In the genomic region with DNA sequence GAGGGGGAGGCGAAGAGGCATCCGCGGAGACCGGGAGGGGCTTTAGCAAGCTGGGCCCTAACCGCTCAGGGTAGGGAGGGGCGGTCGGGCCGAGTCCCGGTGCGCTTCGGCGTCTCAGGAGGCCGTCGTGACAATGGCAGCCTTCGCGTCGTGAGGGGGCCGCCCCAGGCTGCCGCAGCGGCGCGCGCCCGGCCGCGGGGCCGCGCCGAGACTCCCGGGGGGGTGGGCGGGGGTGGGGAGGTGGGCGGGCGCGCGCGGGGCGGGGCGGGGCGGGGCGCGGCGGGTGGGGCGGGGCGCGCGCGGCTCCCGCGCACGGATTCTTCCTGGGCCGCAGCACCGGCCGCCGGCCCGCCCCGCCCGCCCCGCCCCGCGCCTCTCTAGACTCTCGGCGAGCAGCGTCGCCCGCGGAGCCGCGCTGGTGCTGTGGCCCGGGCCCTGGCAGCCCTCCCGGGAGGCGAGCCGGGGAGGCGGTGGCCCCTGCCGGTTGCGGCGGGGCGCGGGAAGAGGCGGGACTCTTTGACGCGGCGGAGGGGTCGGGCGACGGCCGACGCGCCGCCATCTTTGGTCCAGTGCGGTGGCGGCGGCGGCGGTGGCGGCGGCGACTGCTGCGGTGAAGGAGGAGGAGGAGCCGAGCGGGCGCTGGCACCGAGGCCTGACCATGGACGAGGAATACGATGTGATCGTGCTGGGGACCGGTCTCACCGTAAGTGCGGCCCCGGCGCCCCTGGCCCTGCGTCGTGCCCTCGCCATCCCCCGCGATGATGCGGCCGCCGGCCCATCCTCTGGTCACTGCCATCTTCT, we compare ENCODE assay signal across 8 cellular contexts. TPM values are rescaled to one million over a fixed set of nuclear protein-coding genes. Genes with fewer than 3 reads are reported as not detected.
A peak's percentile ranks its signal among the peaks of the same experiment; 100 is the strongest.
DNase-seq lines count a peak whose midpoint lies in the region; ATAC-seq and TF ChIP-seq lines count a peak whose summit lies in the region.

A gene (plus strand): TSS at position 558 of the 801 bp plus-strand sequence. CDS start 101 bp downstream, at position 659.

- H3K9me3 ChIP-seq in Caco-2 (no peaks in the 10 kb centered on the region), NT2/D1 (ENCODE audit: insufficient read depth, low read length) (no peaks in the 10 kb centered on the region), fibroblast of lung (ENCODE audit: control insufficient read depth, insufficient read depth, low read depth, low read length) (no peaks in the 10 kb centered on the region)

- CTCF ChIA-PET in Caco-2 (lab: Charles Lee), result no interaction called here
- CTCF ChIA-PET in HEK293T (lab: Yijun Ruan, JAX), result no interaction called here

- H3K9ac ChIP-seq in NT2/D1 (ENCODE audit: insufficient read length, low read depth) (peak within 1 kb of the TSS; percentile 76), fibroblast of lung (ENCODE audit: insufficient read depth, low read length) (peak within 1 kb of the TSS; percentile 73)

- peak within 1 kb of the TSS; percentile 77 for H3K4me3 Mint-ChIP-seq in Caco-2 (ENCODE audit: unreplicated experiment)
- H3K4me3 Mint-ChIP-seq in activated T-helper 17 cell treated with anti-CD3 and anti-CD28 coated beads, Interleukin-2, amount 50 U/mL, for 72 hours, result peak within 1 kb of the TSS; percentile 91
- peak within 1 kb of the TSS; percentile 86 for H3K4me3 Mint-ChIP-seq in natural killer cell treated with Interleukin-12 subunit alpha and Interleukin-12 subunit beta and Interleukin-15 and Interleukin-18, amount 100 ng/mL, for 72 hours
- H3K4me3 Mint-ChIP-seq in type B pancreatic cell, result peak within 1 kb of the TSS; percentile 89

- no peaks in the 10 kb centered on the region for H4K20me1 ChIP-seq in fibroblast of lung (ENCODE audit: control insufficient read depth, extremely low read depth, insufficient read depth, low read length)

- TF ChIP-seq CTCF in Caco-2 (IDR thresholded peaks at IDR 0.05; ENCODE audit: insufficient read depth in 1 of 2, low read depth in 1 of 2, low read length in 1 of 2, severe bottlenecking in 1 of 2, unreplicated experiment in 1 of 2) (no peak), fibroblast of lung (conservative IDR thresholded peaks at IDR 0.05 in 1 of 2, IDR thresholded peaks at IDR 0.05 in 1 of 2; ENCODE audit: low read depth in 1 of 2, low read length in 2 of 2) (no peak), type B pancreatic cell (conservative IDR thresholded peaks at IDR 0.05) (no peak)

- H3K4me1 ChIP-seq in Caco-2, result no peaks in the 10 kb centered on the region
- H3K4me1 ChIP-seq in NT2/D1 (ENCODE audit: insufficient read depth, insufficient read length), result no peaks in the 10 kb centered on the region
- H3K4me1 ChIP-seq in fibroblast of lung (ENCODE audit: control insufficient read depth, extremely low read depth, insufficient read depth, low read length), result no peaks in the 10 kb centered on the region

- H3K9me3 Mint-ChIP-seq in Caco-2 (ENCODE audit: unreplicated experiment), result no peaks in the 10 kb centered on the region
- no peaks in the 10 kb centered on the region for H3K9me3 Mint-ChIP-seq in activated T-helper 17 cell treated with anti-CD3 and anti-CD28 coated beads, Interleukin-2, amount 50 U/mL, for 72 hours
- no peaks in the 10 kb centered on the region for H3K9me3 Mint-ChIP-seq in natural killer cell treated with Interleukin-12 subunit alpha and Interleukin-12 subunit beta and Interleukin-15 and Interleukin-18, amount 100 ng/mL, for 72 hours
- no peaks in the 10 kb centered on the region for H3K9me3 Mint-ChIP-seq in type B pancreatic cell

- DNase-seq in Caco-2 (peak; percentile 56 to 60), HEK293T (ENCODE audit: extremely low spot score) (peak; percentile 76), NT2/D1 (ENCODE audit: low read depth, low spot score) (no peak), fibroblast of lung (ENCODE audit: low read depth in 2 of 2) (peak; percentile 31 to 55), type B pancreatic cell (ENCODE audit: extremely low spot score, unreplicated experiment) (no peak), foreskin melanocyte (no peak)
- peak; percentile 77 for DNase-seq in natural killer cell treated with Interleukin-12 subunit alpha and Interleukin-12 subunit beta and Interleukin-15 and Interleukin-18, amount 100 ng/mL, for 72 hours (ENCODE audit: low spot score)

- H3K27ac ChIP-seq in fibroblast of lung (ENCODE audit: insufficient read depth, low read length), result peak within 1 kb of the TSS; percentile 65

- H3K79me2 ChIP-seq in fibroblast of lung (ENCODE audit: control insufficient read depth, insufficient read depth, low read length), result peaks cover 41% of the 10 kb centered on the region

- H3K36me3 ChIP-seq in Caco-2 (ENCODE audit: control insufficient read depth, insufficient read depth, low read length) (no peaks in the 10 kb centered on the region), NT2/D1 (ENCODE audit: insufficient read depth, insufficient read length, low read length) (peaks cover 68% of the 10 kb centered on the region), fibroblast of lung (ENCODE audit: control insufficient read depth, insufficient read depth, low read length) (peaks cover 8% of the 10 kb centered on the region)

- H3K4me3 ChIP-seq in Caco-2 (ENCODE audit: low read depth, low read length) (peak within 1 kb of the TSS; percentile 72), NT2/D1 (ENCODE audit: insufficient read length, low read depth) (peak within 1 kb of the TSS; percentile 56), fibroblast of lung (replicated peaks in 1 of 4; ENCODE audit: control extremely low read depth in 1 of 4, insufficient read depth in 1 of 4, low read depth in 3 of 4, low read length in 4 of 4) (peak within 1 kb of the TSS; percentile 55 to 80 (median 68))

- intact Hi-C loops in Caco-2 (cut with micrococcal nuclease; ENCODE audit: unreplicated experiment), result no loop called here

- H3K4me1 Mint-ChIP-seq in Caco-2 (ENCODE audit: low read depth, unreplicated experiment) (no peaks in the 10 kb centered on the region), type B pancreatic cell (ENCODE audit: unreplicated experiment) (peaks cover 7% of the 10 kb centered on the region)
- H3K4me1 Mint-ChIP-seq in activated T-helper 17 cell treated with anti-CD3 and anti-CD28 coated beads, Interleukin-2, amount 50 U/mL, for 72 hours, result peaks cover 6% of the 10 kb centered on the region
- H3K4me1 Mint-ChIP-seq in natural killer cell treated with Interleukin-12 subunit alpha and Interleukin-12 subunit beta and Interleukin-15 and Interleukin-18, amount 100 ng/mL, for 72 hours (ENCODE audit: low read depth in 2 of 2), result peaks cover 10 to 13% of the 10 kb centered on the region in 2 donors

- no TSS peak for BruUV-seq in Caco-2 (replicated peaks; lab: Mats Ljungman, UMichigan)

- H2AFZ ChIP-seq in fibroblast of lung (ENCODE audit: low read length), result no peak within 1 kb of the TSS

- H3K27ac Mint-ChIP-seq in Caco-2 (ENCODE audit: unreplicated experiment), result peak within 1 kb of the TSS; percentile 39
- H3K27ac Mint-ChIP-seq in activated T-helper 17 cell treated with anti-CD3 and anti-CD28 coated beads, Interleukin-2, amount 50 U/mL, for 72 hours, result peak within 1 kb of the TSS; percentile 91
- H3K27ac Mint-ChIP-seq in natural killer cell treated with Interleukin-12 subunit alpha and Interleukin-12 subunit beta and Interleukin-15 and Interleukin-18, amount 100 ng/mL, for 72 hours, result peak within 1 kb of the TSS; percentile 71 to 90
- peak within 1 kb of the TSS; percentile 82 for H3K27ac Mint-ChIP-seq in type B pancreatic cell

- H3K27me3 ChIP-seq in Caco-2 (replicated peaks; ENCODE audit: control insufficient read depth, insufficient read depth, low read length) (no peaks in the 10 kb centered on the region), NT2/D1 (ENCODE audit: insufficient read depth, insufficient read length) (no peaks in the 10 kb centered on the region), fibroblast of lung (ENCODE audit: control insufficient read depth, insufficient read depth, low read length) (no peaks in the 10 kb centered on the region)

- peak within 1 kb of the TSS; percentile 45 for H3K4me2 ChIP-seq in fibroblast of lung (ENCODE audit: extremely low read depth, insufficient read depth, low read length)

- H3K36me3 Mint-ChIP-seq in Caco-2 (ENCODE audit: insufficient read depth, unreplicated experiment) (peaks cover 8% of the 10 kb centered on the region), type B pancreatic cell (no peaks in the 10 kb centered on the region)
- H3K36me3 Mint-ChIP-seq in activated T-helper 17 cell treated with anti-CD3 and anti-CD28 coated beads, Interleukin-2, amount 50 U/mL, for 72 hours (ENCODE audit: low read depth), result peaks cover 72% of the 10 kb centered on the region
- H3K36me3 Mint-ChIP-seq in natural killer cell treated with Interleukin-12 subunit alpha and Interleukin-12 subunit beta and Interleukin-15 and Interleukin-18, amount 100 ng/mL, for 72 hours, result no peaks in the 10 kb centered on the region

- POLR2A ChIA-PET in Caco-2 (lab: Charles Lee) (no interaction called here), HEK293T (lab: Yijun Ruan, JAX) (interaction anchor here (1.9 kb wide), 1 partner anchor 25 kb away, joined by 5 read pairs; no protein-coding TSS in a partner anchor)

- ATAC-seq in activated T-helper 17 cell treated with anti-CD3 and anti-CD28 coated beads, Interleukin-2, amount 50 U/mL, for 72 hours (replicated peaks), result peak; percentile 76
- ATAC-seq in natural killer cell treated with Interleukin-12 subunit alpha and Interleukin-12 subunit beta and Interleukin-15 and Interleukin-18, amount 100 ng/mL, for 72 hours, result peak; percentile 82 to 83

- H3K27me3 Mint-ChIP-seq in Caco-2 (ENCODE audit: insufficient read depth, unreplicated experiment) (no peaks in the 10 kb centered on the region), type B pancreatic cell (no peaks in the 10 kb centered on the region)
- no peaks in the 10 kb centered on the region for H3K27me3 Mint-ChIP-seq in activated T-helper 17 cell treated with anti-CD3 and anti-CD28 coated beads, Interleukin-2, amount 50 U/mL, for 72 hours
- peaks cover 0 to 3% of the 10 kb centered on the region in 2 donors for H3K27me3 Mint-ChIP-seq in natural killer cell treated with Interleukin-12 subunit alpha and Interleukin-12 subunit beta and Interleukin-15 and Interleukin-18, amount 100 ng/mL, for 72 hours

TF ChIP-seq in HEK293T, 16 proteins besides CTCF, POLR2A, EP300 and RAD21 (continues in another document):
- TF ChIP-seq FOXM1 (IDR thresholded peaks at IDR 0.05; ENCODE audit: borderline replicate concordance) (no peak), TARDBP (IDR thresholded peaks at IDR 0.05) (no peak), ZNF384 (IDR thresholded peaks at IDR 0.05) (no peak), LEF1 (IDR thresholded peaks at IDR 0.05; ENCODE audit: borderline replicate concordance) (peak; percentile 74; the same call in 1 of the 2 replicates), L3MBTL2 (conservative IDR thresholded peaks at IDR 0.05) (no peak), ARNT (IDR thresholded peaks at IDR 0.05) (no peak)

RNA-seq across cellular contexts. Expression of the gene that starts here (rescaled TPM):
- total RNA-seq in Caco-2 (2022), result 68.7 and 69.5 TPM in 2 replicates
- total RNA-seq in activated T-helper 17 cell treated with anti-CD3 and anti-CD28 coated beads, Interleukin-2, amount 50 U/mL, for 72 hours, result 100 to 1,000 TPM; 120 to 165 TPM
- total RNA-seq in fibroblast of lung, result 53.2 and 86.5 TPM in 2 replicates
- 134 and 162 TPM in 2 replicates for polyA plus RNA-seq in fibroblast of lung
- polyA plus RNA-seq in fibroblast of lung (2012), result 114 and 125 TPM in 2 replicates
- polyA minus RNA-seq in fibroblast of lung (ENCODE audit: low replicate concordance), result 242 and 276 TPM in 2 replicates
- 100 to 1,000 TPM; 157 to 187 TPM for total RNA-seq in natural killer cell treated with Interleukin-12 subunit alpha and Interleukin-12 subunit beta and Interleukin-15 and Interleukin-18, amount 100 ng/mL, for 72 hours
- total RNA-seq in type B pancreatic cell (ENCODE audit: low replicate concordance), result 105 and 159 TPM in 2 replicates

Comparison
In these comparisons a context has a peak if more than half of its experiments do, and no peak if none do; other contexts are left out.
1. DNase-seq: peak in Caco-2 (2 of 2), HEK293T (single experiment), fibroblast of lung (2 of 2) and natural killer cell treated with Interleukin-12 subunit alpha and Interleukin-12 subunit beta and Interleukin-15 and Interleukin-18, amount 100 ng/mL, for 72 hours (single experiment); none in NT2/D1 (single experiment), type B pancreatic cell (single experiment) and foreskin melanocyte (single experiment).
2. H3K27ac Mint-ChIP-seq: peak in every context shown above with its lines; median percentile 91 in activated T-helper 17 cell treated with anti-CD3 and anti-CD28 coated beads, Interleukin-2, amount 50 U/mL, for 72 hours; 82 in type B pancreatic cell; 80 in natural killer cell treated with Interleukin-12 subunit alpha and Interleukin-12 subunit beta and Interleukin-15 and Interleukin-18, amount 100 ng/mL, for 72 hours; 39 in Caco-2.
3. Peak in every context shown above with its lines, with median percentiles within 50 percentile points of each other: H3K4me3 ChIP-seq and H3K4me3 Mint-ChIP-seq.